Comparison of ENCODE assay signal across 8 cellular contexts in the genomic region with DNA sequence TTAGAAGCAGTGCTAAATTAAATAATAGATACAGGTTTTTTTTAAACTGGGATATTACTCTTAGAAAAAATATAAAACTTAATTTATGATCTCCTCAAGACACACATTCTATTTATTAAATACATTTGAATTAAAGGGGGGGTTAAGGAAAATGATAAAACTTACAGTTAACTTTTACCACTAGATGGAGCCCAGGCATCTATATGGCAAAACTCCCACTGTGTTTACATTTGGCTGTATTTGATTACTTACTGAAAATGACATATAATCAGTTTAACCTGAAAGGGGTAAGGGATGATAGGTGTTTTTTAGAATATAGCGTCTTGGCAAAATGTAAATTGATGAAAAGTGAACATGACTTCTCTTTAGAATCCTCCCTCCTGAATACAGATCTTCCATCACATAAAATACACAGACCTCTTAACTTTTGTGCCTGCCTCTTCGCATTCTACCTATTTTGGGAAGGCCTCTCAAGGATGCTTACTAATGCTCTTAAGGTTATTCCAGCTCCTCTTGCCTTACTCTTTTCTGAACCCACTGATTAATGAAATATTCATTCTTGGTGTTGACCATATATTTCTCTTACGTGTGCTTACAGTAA.
DNase-seq lines count a peak whose midpoint lies in the region; ATAC-seq and TF ChIP-seq lines count a peak whose summit lies in the region.

No MANE protein-coding gene starts in this region.

- DNase-seq in D341Med (ENCODE audit: low spot score) (peak; percentile 30), KG1 (lab: John Stamatoyannopoulos, UW) (peak; percentile 15), iris pigment epithelial cell (ENCODE audit: low read depth) (peak; percentile 42)
- no peak for DNase-seq in activated naive CD4-positive, alpha-beta T cell treated with anti-CD3 and anti-CD28 coated beads, Interleukin-2, amount 50 U/mL, for 16 hours
- DNase-seq in stimulated activated naive CD8-positive, alpha-beta T cell treated with anti-CD3 and anti-CD28 coated beads, Interleukin-15, amount 100 ng/mL, for 72 hours: no peak

- no peak overlapping the region for H3K27ac ChIP-seq in SU-DHL-6 (ENCODE audit: low read depth, low read length)

- H2AFZ ChIP-seq in SU-DHL-6 (ENCODE audit: low read depth, low read length, severe bottlenecking): no peak overlapping the region

- no peaks in the 10 kb centered on the region for H3K4me1 Mint-ChIP-seq in stimulated activated naive CD8-positive, alpha-beta T cell treated with anti-CD3 and anti-CD28 coated beads, Interleukin-15, amount 100 ng/mL, for 72 hours

- H3K9me2 ChIP-seq in SU-DHL-6 (replicated peaks; ENCODE audit: insufficient read depth, low read length): no peaks in the 10 kb centered on the region

- no peak overlapping the region for H3K9ac ChIP-seq in SU-DHL-6 (ENCODE audit: low read length)

- no peaks in the 10 kb centered on the region for H3K79me2 ChIP-seq in SU-DHL-6 (ENCODE audit: insufficient read depth, low read length)

- no peaks in the 10 kb centered on the region for H3K9me3 ChIP-seq in SU-DHL-6 (ENCODE audit: insufficient read depth, low read length)

- no peaks in the 10 kb centered on the region for H3K27me3 ChIP-seq in SU-DHL-6 (ENCODE audit: low read length)

- no peaks in the 10 kb centered on the region for H3K27me3 Mint-ChIP-seq in stimulated activated naive CD8-positive, alpha-beta T cell treated with anti-CD3 and anti-CD28 coated beads, Interleukin-15, amount 100 ng/mL, for 72 hours

- no peaks in the 10 kb centered on the region for H3K36me3 ChIP-seq in SU-DHL-6 (ENCODE audit: low read length)

- no peak overlapping the region for H3K27ac Mint-ChIP-seq in stimulated activated naive CD8-positive, alpha-beta T cell treated with anti-CD3 and anti-CD28 coated beads, Interleukin-15, amount 100 ng/mL, for 72 hours

- H3K4me3 ChIP-seq in SU-DHL-6 (ENCODE audit: insufficient read depth, low read length, poor library complexity, severe bottlenecking): no peak overlapping the region

- ATAC-seq in HG02870 (IDR thresholded peaks at IDR 0.05; ENCODE audit: unreplicated experiment): no peak
- no peak for ATAC-seq in HG03378 (IDR thresholded peaks at IDR 0.05; ENCODE audit: unreplicated experiment)
- no peak for ATAC-seq in stimulated activated naive CD8-positive, alpha-beta T cell treated with anti-CD3 and anti-CD28 coated beads, Interleukin-15, amount 100 ng/mL, for 72 hours

- peak; percentile 66 for TF ChIP-seq CTCF in SU-DHL-6 (IDR thresholded peaks at IDR 0.05; ENCODE audit: insufficient read depth, low read length, poor library complexity, severe bottlenecking)

- H3K4me3 Mint-ChIP-seq in stimulated activated naive CD8-positive, alpha-beta T cell treated with anti-CD3 and anti-CD28 coated beads, Interleukin-15, amount 100 ng/mL, for 72 hours: no peak overlapping the region

- peaks cover 12% of the 10 kb centered on the region for H4K20me1 ChIP-seq in SU-DHL-6 (ENCODE audit: low read depth, low read length)

- peaks cover 0 to 4% of the 10 kb centered on the region in 2 donors for H3K9me3 Mint-ChIP-seq in stimulated activated naive CD8-positive, alpha-beta T cell treated with anti-CD3 and anti-CD28 coated beads, Interleukin-15, amount 100 ng/mL, for 72 hours

- H3K4me2 ChIP-seq in SU-DHL-6 (ENCODE audit: low read depth, low read length, poor library complexity, severe bottlenecking): no peak overlapping the region

- H3F3A ChIP-seq in SU-DHL-6 (ENCODE audit: insufficient read depth): no peaks in the 10 kb centered on the region

Comparison
In these comparisons a context has a peak if more than half of its experiments do, and no peak if none do; other contexts are left out.
1. DNase-seq: peak in D341Med (single experiment), KG1 (single experiment) and iris pigment epithelial cell (single experiment); none in activated naive CD4-positive, alpha-beta T cell treated with anti-CD3 and anti-CD28 coated beads, Interleukin-2, amount 50 U/mL, for 16 hours (single experiment) and stimulated activated naive CD8-positive, alpha-beta T cell treated with anti-CD3 and anti-CD28 coated beads, Interleukin-15, amount 100 ng/mL, for 72 hours (0 of 2).